ENCODE assay signal across 21 cellular contexts in genomic region chr7:36149694-36150452, GRCh38.
"Had no signal": no experiment of that assay in that cellular context is flagged by ENCODE, and none has a peak within 500 bp of the region (broad histone marks: within the 10 kb centered on the region; RNA-seq: fewer than 3 reads in every experiment).

No MANE protein-coding gene starts in this region.

- H3K27me3 Mint-ChIP-seq: activated B cell treated with CpG ODN at 0.5 μM for 24 hours; activated CD4-positive, alpha-beta memory T cell treated with anti-CD3 and anti-CD28 coated beads for 36 hours; activated naive CD8-positive, alpha-beta T cell treated with anti-CD3 and anti-CD28 coated beads for 36 hours; T-helper 17 cell had no signal

- DNase-seq: activated B cell treated with CpG ODN at 0.5 μM for 24 hours; activated CD4-positive, alpha-beta memory T cell treated with anti-CD3 and anti-CD28 coated beads for 36 hours; activated CD4-positive, alpha-beta T cell treated with anti-CD3 and anti-CD28 coated beads for 1 hour; activated CD4-positive, alpha-beta T cell treated with anti-CD3 and anti-CD28 coated beads, Interleukin-2, amount 10 ng/mL, durations not matched to agents 24 days and 14 days; activated CD8-positive, alpha-beta memory T cell treated with anti-CD3 and anti-CD28 coated beads for 24 hours; activated effector memory CD4-positive, alpha-beta T cell treated with anti-CD3 and anti-CD28 coated beads, Interleukin-2, amount 50 U/mL, for 16 hours; activated naive CD4-positive, alpha-beta T cell treated with Interleukin-2 at 50 U/mL for 16 hours; activated naive CD8-positive, alpha-beta T cell treated with anti-CD3 and anti-CD28 coated beads for 36 hours; activated T-cell treated with anti-CD3 and anti-CD28 coated beads, Interleukin-2, amount 50 U/mL, for 4 hours; anterior cingulate cortex; KBM-7; NCI-H1048; NCI-H146; NCI-H187 treated with DMSO at 0.1 percent for 48 hours; NCI-H2081 treated with DMSO at 0.1 percent for 48 hours; NCI-H446; NCI-H524; SIG-M5; T-helper 17 cell; T1000 had no signal

- H3K36me3 Mint-ChIP-seq: activated CD4-positive, alpha-beta memory T cell treated with anti-CD3 and anti-CD28 coated beads for 36 hours; activated naive CD8-positive, alpha-beta T cell treated with anti-CD3 and anti-CD28 coated beads for 36 hours had no signal

- H3K27ac Mint-ChIP-seq: activated B cell treated with CpG ODN at 0.5 μM for 24 hours; activated CD4-positive, alpha-beta memory T cell treated with anti-CD3 and anti-CD28 coated beads for 36 hours; activated CD4-positive, alpha-beta T cell treated with anti-CD3 and anti-CD28 coated beads, Interleukin-2, amount 10 ng/mL, durations not matched to agents 24 days and 14 days; activated naive CD8-positive, alpha-beta T cell treated with anti-CD3 and anti-CD28 coated beads for 36 hours; T-helper 17 cell had no signal

- H3K9me3 Mint-ChIP-seq: activated B cell treated with CpG ODN at 0.5 μM for 24 hours; activated naive CD8-positive, alpha-beta T cell treated with anti-CD3 and anti-CD28 coated beads for 36 hours had no signal

- H3K4me3 Mint-ChIP-seq: activated B cell treated with CpG ODN at 0.5 μM for 24 hours; activated CD4-positive, alpha-beta memory T cell treated with anti-CD3 and anti-CD28 coated beads for 36 hours; activated CD4-positive, alpha-beta T cell treated with anti-CD3 and anti-CD28 coated beads, Interleukin-2, amount 10 ng/mL, durations not matched to agents 24 days and 14 days; activated naive CD8-positive, alpha-beta T cell treated with anti-CD3 and anti-CD28 coated beads for 36 hours; activated T-cell treated with anti-CD3 and anti-CD28 coated beads, Interleukin-2, amount 50 U/mL, for 4 hours; T-helper 17 cell had no signal

- ATAC-seq: activated T-cell treated with anti-CD3 and anti-CD28 coated beads, Interleukin-2, amount 50 U/mL, for 4 hours; T-helper 17 cell had no signal

- FAIRE-seq: TTC549 had no signal
